ENCODE assay signal across 14 cellular contexts in genomic region chr13:103006706-103007426, GRCh38. TPM values are rescaled to one million over a fixed set of nuclear protein-coding genes. Genes with fewer than 3 reads are reported as not detected.
DNase-seq lines count a peak whose midpoint lies in the region; ATAC-seq and TF ChIP-seq lines count a peak whose summit lies in the region.
"Had no signal": no experiment of that assay in that cellular context is flagged by ENCODE, and none has a peak within 500 bp of the region (broad histone marks: within the 10 kb centered on the region; RNA-seq: fewer than 3 reads in every experiment).

No MANE protein-coding gene starts in this region.

- H3K27ac Mint-ChIP-seq in activated T-helper 1 cell treated with anti-CD3 and anti-CD28 coated beads, Interleukin-12 subunit alpha, Interleukin-12 subunit beta, Interleukin-2, Interleukin-4 antibody, amounts not matched to agents 30 ng/mL and 10 ng/mL and 1 ng/mL, durations not matched to agents 14 hours and 24 hours and 36 hours = no peak overlapping the region
- H3K27ac Mint-ChIP-seq: activated T-cell treated with anti-CD3 and anti-CD28 coated beads, Interleukin-2, amount 50 U/mL, for 24 hours had no signal

- no peak overlapping the region for H3K4me3 ChIP-seq in foreskin fibroblast (ENCODE audit: low read depth in 1 of 2, low read length in 2 of 2)
- H3K4me3 ChIP-seq: lower lobe of right lung, SK-N-MC, tibial nerve had no signal

- peak; percentile 97 for ATAC-seq in GM18867 (IDR thresholded peaks at IDR 0.05; ENCODE audit: unreplicated experiment)
- peak; percentile 95 for ATAC-seq in GM21786 (IDR thresholded peaks at IDR 0.05; ENCODE audit: unreplicated experiment)
- ATAC-seq in HG03457 (IDR thresholded peaks at IDR 0.05; ENCODE audit: unreplicated experiment) = peak; percentile 92
- ATAC-seq: HepG2, lower lobe of right lung had no signal

- TF ChIP-seq CTCF in foreskin fibroblast (IDR thresholded peaks at IDR 0.05; ENCODE audit: low read depth, low read length) = no peak

- no peaks in the 10 kb centered on the region for H3K4me1 Mint-ChIP-seq in activated T-helper 1 cell treated with anti-CD3 and anti-CD28 coated beads, Interleukin-12 subunit alpha, Interleukin-12 subunit beta, Interleukin-2, Interleukin-4 antibody, amounts not matched to agents 30 ng/mL and 10 ng/mL and 1 ng/mL, durations not matched to agents 14 hours and 24 hours and 36 hours (ENCODE audit: low read depth)

- H3K9me3 Mint-ChIP-seq in activated T-helper 1 cell treated with anti-CD3 and anti-CD28 coated beads, Interleukin-12 subunit alpha, Interleukin-12 subunit beta, Interleukin-2, Interleukin-4 antibody, amounts not matched to agents 30 ng/mL and 10 ng/mL and 1 ng/mL, durations not matched to agents 14 hours and 24 hours and 36 hours = no peaks in the 10 kb centered on the region
- H3K9me3 Mint-ChIP-seq: activated T-cell treated with anti-CD3 and anti-CD28 coated beads, Interleukin-2, amount 50 U/mL, for 24 hours had no signal

- intact Hi-C loops in activated T-helper 1 cell treated with anti-CD3 and anti-CD28 coated beads, Interleukin-12 subunit alpha, Interleukin-12 subunit beta, Interleukin-2, Interleukin-4 antibody, amounts not matched to agents 30 ng/mL and 10 ng/mL and 1 ng/mL, durations not matched to agents 14 hours and 24 hours and 36 hours (cut with micrococcal nuclease) = no loop called here

- DNase-seq in foreskin fibroblast (peak; percentile 30 to 81), D341Med (ENCODE audit: low spot score) (no peak), NCI-H187 treated with DMSO at 0.1 percent for 48 hours (lab: John Stamatoyannopoulos, UW) (no peak), ureter (ENCODE audit: low spot score) (no peak)
- no peak for DNase-seq in activated T-helper 1 cell treated with anti-CD3 and anti-CD28 coated beads, Interleukin-12 subunit alpha, Interleukin-12 subunit beta, Interleukin-2, Interleukin-4 antibody, amounts not matched to agents 30 ng/mL and 10 ng/mL and 1 ng/mL, durations not matched to agents 14 hours and 24 hours and 36 hours (ENCODE audit: low spot score)
- DNase-seq: activated T-cell treated with anti-CD3 and anti-CD28 coated beads, Interleukin-2, amount 50 U/mL, for 24 hours; DMS79; lower lobe of right lung had no signal

- no peaks in the 10 kb centered on the region for H3K36me3 Mint-ChIP-seq in activated T-helper 1 cell treated with anti-CD3 and anti-CD28 coated beads, Interleukin-12 subunit alpha, Interleukin-12 subunit beta, Interleukin-2, Interleukin-4 antibody, amounts not matched to agents 30 ng/mL and 10 ng/mL and 1 ng/mL, durations not matched to agents 14 hours and 24 hours and 36 hours (ENCODE audit: low read depth)

- no peak overlapping the region for H3K4me3 Mint-ChIP-seq in activated T-helper 1 cell treated with anti-CD3 and anti-CD28 coated beads, Interleukin-12 subunit alpha, Interleukin-12 subunit beta, Interleukin-2, Interleukin-4 antibody, amounts not matched to agents 30 ng/mL and 10 ng/mL and 1 ng/mL, durations not matched to agents 14 hours and 24 hours and 36 hours
- H3K4me3 Mint-ChIP-seq: activated T-cell treated with anti-CD3 and anti-CD28 coated beads, Interleukin-2, amount 50 U/mL, for 24 hours had no signal

- H3K27me3 Mint-ChIP-seq in activated T-helper 1 cell treated with anti-CD3 and anti-CD28 coated beads, Interleukin-12 subunit alpha, Interleukin-12 subunit beta, Interleukin-2, Interleukin-4 antibody, amounts not matched to agents 30 ng/mL and 10 ng/mL and 1 ng/mL, durations not matched to agents 14 hours and 24 hours and 36 hours (ENCODE audit: insufficient read depth) = no peaks in the 10 kb centered on the region
- H3K27me3 Mint-ChIP-seq: activated T-cell treated with anti-CD3 and anti-CD28 coated beads, Interleukin-2, amount 50 U/mL, for 24 hours had no signal

RNA-seq across cellular contexts. Expression of gene SLC10A2, which starts 59.4 kb away (rescaled TPM):
- total RNA-seq in activated T-helper 1 cell treated with anti-CD3 and anti-CD28 coated beads, Interleukin-12 subunit alpha, Interleukin-12 subunit beta, Interleukin-2, Interleukin-4 antibody, amounts not matched to agents 30 ng/mL and 10 ng/mL and 1 ng/mL, durations not matched to agents 14 hours and 24 hours and 36 hours = not detected in 2 replicates
- not detected for total RNA-seq in ureter
- total RNA-seq: HepG2, lower lobe of right lung, tibial nerve had no signal

Comparison
In these comparisons a context has a peak if more than half of its experiments do, and no peak if none do; other contexts are left out.
1. DNase-seq: peak in foreskin fibroblast (2 of 2); none in activated T-helper 1 cell treated with anti-CD3 and anti-CD28 coated beads, Interleukin-12 subunit alpha, Interleukin-12 subunit beta, Interleukin-2, Interleukin-4 antibody, amounts not matched to agents 30 ng/mL and 10 ng/mL and 1 ng/mL, durations not matched to agents 14 hours and 24 hours and 36 hours (single experiment), D341Med (single experiment), NCI-H187 treated with DMSO at 0.1 percent for 48 hours (single experiment) and ureter (single experiment).
2. Peak in every context shown above with its lines, with median percentiles within 50 percentile points of each other: ATAC-seq.